ENCODE assay signal across 1 cellular context in genomic region chr2:229660951-229661350, GRCh38.
TF ChIP-seq lines count a peak whose summit lies in the region.

No MANE protein-coding gene starts in this region.

TF ChIP-seq in HCT116, 20 proteins besides CTCF, POLR2A, EP300 and RAD21 (continued from another document):
- TF ChIP-seq REST (IDR thresholded peaks at IDR 0.05; ENCODE audit: low read depth) (no peak), CEBPB (IDR thresholded peaks at IDR 0.05; ENCODE audit: low read depth) (0 out of 2 replicates have a peak, but pooled peaks have one; percentile 33), JUND (IDR thresholded peaks at IDR 0.05) (peak; percentile 71), EZH2 (IDR thresholded peaks at IDR 0.05) (no peak), SRF (IDR thresholded peaks at IDR 0.05; ENCODE audit: low read depth) (no peak), ZBTB33 (IDR thresholded peaks at IDR 0.05; ENCODE audit: extremely low read depth, insufficient replicate concordance, low read length) (no peak), FOSL1 (IDR thresholded peaks at IDR 0.05; ENCODE audit: low read depth) (peak; percentile 83), YY1 (IDR thresholded peaks at IDR 0.05; ENCODE audit: extremely low read depth, insufficient replicate concordance, low read depth, low read length) (no peak), ZFX (IDR thresholded peaks at IDR 0.05) (no peak), ELF1 (IDR thresholded peaks at IDR 0.05; ENCODE audit: borderline replicate concordance, low read depth) (no peak), ATF3 (IDR thresholded peaks at IDR 0.05) (0 out of 2 replicates have a peak, but pooled peaks have one; percentile 20), EZH2phosphoT487 (IDR thresholded peaks at IDR 0.05; ENCODE audit: borderline replicate concordance) (no peak), SP1 (IDR thresholded peaks at IDR 0.05; ENCODE audit: low read depth) (peak; percentile 40), MAX (IDR thresholded peaks at IDR 0.05) (no peak), CBX3 (IDR thresholded peaks at IDR 0.05; ENCODE audit: low read depth) (peak; percentile 46; the same call in 1 of the 2 replicates)
TF ChIP-seq in HCT116: peak in this region for 6.
